In genomic region chr5:33059081-33059480, GRCh38 we compare ENCODE assay signal across 24 cellular contexts.
"Had no signal": no experiment of that assay in that cellular context is flagged by ENCODE, and none has a peak within 500 bp of the region (broad histone marks: within the 10 kb centered on the region; RNA-seq: fewer than 3 reads in every experiment).

No MANE protein-coding gene starts in this region.

- DNase-seq: cortex of kidney; dorsolateral prefrontal cortex; effector CD8-positive, alpha-beta T cell; esophagus squamous epithelium; foreskin fibroblast; immature natural killer cell; left cardiac atrium; left ventricle myocardium inferior; lower lobe of right lung; mesenchymal stem cell; midbrain; nucleus accumbens; pancreas; right lobe of liver; stimulated activated CD4-positive, alpha-beta T cell treated with anti-CD3 and anti-CD28 coated beads, Interleukin-4, amount 100 ng/mL, for 1 hour; stimulated activated CD8-positive, alpha-beta memory T cell treated with anti-CD3 and anti-CD28 coated beads, Interleukin-4, amount 100 ng/mL, for 48 hours; stimulated activated naive CD8-positive, alpha-beta T cell treated with anti-CD3 and anti-CD28 coated beads, Interleukin-15, Interleukin-2, amounts not matched to agents 100 U/mL and 50 U/mL, for 24 hours; thyroid gland had no signal

- H3K36me3 ChIP-seq: esophagus squamous epithelium, left ventricle myocardium inferior, lower lobe of right lung, pancreas, right lobe of liver, suprapubic skin, thyroid gland had no signal

- H3K4me1 Mint-ChIP-seq: immature natural killer cell; neural progenitor cell; stimulated activated effector memory CD8-positive, alpha-beta T cell treated with anti-CD3 and anti-CD28 coated beads, Interleukin-12 subunit alpha, Interleukin-12 subunit beta, amount 100 ng/mL, for 72 hours had no signal

- H3K27me3 Mint-ChIP-seq: natural killer cell treated with Interleukin-12 subunit alpha and Interleukin-12 subunit beta and Interleukin-15 and Interleukin-18, amount 100 ng/mL, for 72 hours; progenitor cell of endocrine pancreas; type B pancreatic cell had no signal

- H2AFZ ChIP-seq: neural progenitor cell had no signal

- ATAC-seq: left cardiac atrium; lower lobe of right lung; natural killer cell treated with Interleukin-12 subunit alpha and Interleukin-12 subunit beta and Interleukin-15 and Interleukin-18, amount 100 ng/mL, for 72 hours; pancreas; right lobe of liver; stimulated activated effector memory CD8-positive, alpha-beta T cell treated with anti-CD3 and anti-CD28 coated beads, Interleukin-12 subunit alpha, Interleukin-12 subunit beta, amount 100 ng/mL, for 72 hours; stimulated activated naive CD8-positive, alpha-beta T cell treated with anti-CD3 and anti-CD28 coated beads, Interleukin-15, Interleukin-2, amounts not matched to agents 100 U/mL and 50 U/mL, for 24 hours had no signal

- H3K4me2 ChIP-seq: neural progenitor cell had no signal

- H3K27ac ChIP-seq: dorsolateral prefrontal cortex, esophagus squamous epithelium, left ventricle myocardium inferior, lower lobe of right lung, neural progenitor cell, pancreas, right lobe of liver, suprapubic skin, thyroid gland had no signal

- H3K4me3 ChIP-seq: dorsolateral prefrontal cortex, esophagus squamous epithelium, left ventricle myocardium inferior, lower lobe of right lung, neural progenitor cell, pancreas, right lobe of liver, suprapubic skin, thyroid gland had no signal

- H3K9me3 Mint-ChIP-seq: neural progenitor cell, type B pancreatic cell had no signal

- H3K9me3 ChIP-seq: lower lobe of right lung, pancreas, right lobe of liver, thyroid gland had no signal

- H3K4me1 ChIP-seq: esophagus squamous epithelium, left ventricle myocardium inferior, lower lobe of right lung, neural progenitor cell, pancreas, right lobe of liver, suprapubic skin, thyroid gland had no signal

- H3K27ac Mint-ChIP-seq: immature natural killer cell; natural killer cell treated with Interleukin-12 subunit alpha and Interleukin-12 subunit beta and Interleukin-15 and Interleukin-18, amount 100 ng/mL, for 72 hours; neural progenitor cell; progenitor cell of endocrine pancreas; stimulated activated effector memory CD8-positive, alpha-beta T cell treated with anti-CD3 and anti-CD28 coated beads, Interleukin-12 subunit alpha, Interleukin-12 subunit beta, amount 100 ng/mL, for 72 hours; type B pancreatic cell had no signal

- H3K27me3 ChIP-seq: esophagus squamous epithelium, neural progenitor cell, pancreas, right lobe of liver, suprapubic skin, thyroid gland had no signal

- H3K9ac ChIP-seq: neural progenitor cell had no signal

- H3K36me3 Mint-ChIP-seq: immature natural killer cell; natural killer cell treated with Interleukin-12 subunit alpha and Interleukin-12 subunit beta and Interleukin-15 and Interleukin-18, amount 100 ng/mL, for 72 hours; neural progenitor cell; stimulated activated effector memory CD8-positive, alpha-beta T cell treated with anti-CD3 and anti-CD28 coated beads, Interleukin-12 subunit alpha, Interleukin-12 subunit beta, amount 100 ng/mL, for 72 hours; type B pancreatic cell had no signal

- H3K4me3 Mint-ChIP-seq: immature natural killer cell; natural killer cell treated with Interleukin-12 subunit alpha and Interleukin-12 subunit beta and Interleukin-15 and Interleukin-18, amount 100 ng/mL, for 72 hours; neural progenitor cell; stimulated activated effector memory CD8-positive, alpha-beta T cell treated with anti-CD3 and anti-CD28 coated beads, Interleukin-12 subunit alpha, Interleukin-12 subunit beta, amount 100 ng/mL, for 72 hours; type B pancreatic cell had no signal
